ENCODE assay signal across 26 cellular contexts in the genomic region with DNA sequence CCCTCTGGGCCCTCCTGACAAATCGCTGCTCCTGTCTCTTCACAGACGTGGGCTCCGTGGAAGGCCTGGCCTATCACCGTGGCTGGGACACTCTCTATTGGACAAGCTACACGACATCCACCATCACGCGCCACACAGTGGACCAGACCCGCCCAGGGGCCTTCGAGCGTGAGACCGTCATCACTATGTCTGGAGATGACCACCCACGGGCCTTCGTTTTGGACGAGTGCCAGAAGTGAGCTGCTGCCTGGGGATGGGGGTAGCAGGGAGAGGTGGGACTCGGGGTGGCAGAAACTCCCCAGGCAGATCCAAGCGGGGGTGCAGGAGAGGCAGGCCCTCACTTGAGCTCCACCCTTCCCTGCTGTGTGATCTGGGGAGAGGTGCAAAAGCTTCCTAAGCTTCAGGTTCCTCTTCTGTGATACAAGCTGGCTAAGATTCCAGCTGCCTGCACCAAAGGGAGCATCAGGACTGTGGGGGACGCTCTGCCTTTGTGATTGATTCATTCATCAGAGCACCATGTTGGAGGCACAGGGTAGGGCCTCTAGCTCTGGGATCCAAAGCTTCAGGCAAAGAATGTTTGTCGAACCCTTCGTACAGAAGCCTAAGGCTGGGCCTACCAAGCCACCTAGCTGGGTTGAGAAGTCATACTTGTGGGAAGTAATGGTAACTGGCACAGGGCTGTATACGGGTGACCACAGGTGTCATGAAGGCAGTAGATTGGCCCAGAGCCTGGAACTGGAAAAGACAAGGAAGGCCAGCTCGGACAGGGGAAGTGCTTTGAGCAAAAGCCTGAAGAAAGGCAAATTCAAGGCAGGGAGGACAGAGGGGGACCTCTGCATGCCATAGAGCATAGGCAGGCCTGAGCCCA. TPM values are rescaled to one million over a fixed set of nuclear protein-coding genes. Genes with fewer than 3 reads are reported as not detected.
"Had no signal": no experiment of that assay in that cellular context is flagged by ENCODE, and none has a peak within 500 bp of the region (broad histone marks: within the 10 kb centered on the region; RNA-seq: fewer than 3 reads in every experiment).

No MANE protein-coding gene starts in this region.

- H3K4me3 Mint-ChIP-seq: activated CD8-positive, alpha-beta T cell treated with anti-CD3 and anti-CD28 coated beads for 36 hours; activated naive CD8-positive, alpha-beta T cell treated with anti-CD3 and anti-CD28 coated beads for 36 hours; activated T-helper 17 cell treated with anti-CD3 and anti-CD28 coated beads, Interleukin-2, amount 50 U/mL, for 72 hours; stimulated activated memory B cell treated with anti-CD40 and anti-IgM and Interleukin-4, amounts not matched to agents 10 μg/mL and 1 μg/mL and 100 μg/mL, for 72 hours; type B pancreatic cell had no signal

- H3K4me1 Mint-ChIP-seq: activated naive CD8-positive, alpha-beta T cell treated with anti-CD3 and anti-CD28 coated beads for 36 hours; activated T-helper 17 cell treated with anti-CD3 and anti-CD28 coated beads, Interleukin-2, amount 50 U/mL, for 72 hours had no signal

- H3K4me3 ChIP-seq: colonic mucosa, heart left ventricle, left lung, pancreas, smooth muscle cell, testis had no signal

- H3K27me3 Mint-ChIP-seq: activated CD8-positive, alpha-beta T cell treated with anti-CD3 and anti-CD28 coated beads for 36 hours; activated naive CD8-positive, alpha-beta T cell treated with anti-CD3 and anti-CD28 coated beads for 36 hours; activated T-helper 17 cell treated with anti-CD3 and anti-CD28 coated beads, Interleukin-2, amount 50 U/mL, for 72 hours; type B pancreatic cell had no signal

- H3K9me3 ChIP-seq: colonic mucosa, heart left ventricle, left lung, pancreas, testis had no signal

- H3K27ac ChIP-seq: colonic mucosa, left lung, pancreas, testis had no signal

- H3K4me1 ChIP-seq: colonic mucosa, pancreas had no signal

- H3K36me3 ChIP-seq: pancreas had no signal

- H3K27ac Mint-ChIP-seq: activated CD8-positive, alpha-beta T cell treated with anti-CD3 and anti-CD28 coated beads for 36 hours; activated naive CD8-positive, alpha-beta T cell treated with anti-CD3 and anti-CD28 coated beads for 36 hours; activated T-helper 17 cell treated with anti-CD3 and anti-CD28 coated beads, Interleukin-2, amount 50 U/mL, for 72 hours; stimulated activated memory B cell treated with anti-CD40 and anti-IgM and Interleukin-4, amounts not matched to agents 10 μg/mL and 1 μg/mL and 100 μg/mL, for 72 hours; type B pancreatic cell had no signal

- H3K27me3 ChIP-seq: colonic mucosa, heart left ventricle, left lung, pancreas, testis had no signal

- H3K9me3 Mint-ChIP-seq: activated CD8-positive, alpha-beta T cell treated with anti-CD3 and anti-CD28 coated beads for 36 hours; activated naive CD8-positive, alpha-beta T cell treated with anti-CD3 and anti-CD28 coated beads for 36 hours; activated T-helper 17 cell treated with anti-CD3 and anti-CD28 coated beads, Interleukin-2, amount 50 U/mL, for 72 hours; stimulated activated memory B cell treated with anti-CD40 and anti-IgM and Interleukin-4, amounts not matched to agents 10 μg/mL and 1 μg/mL and 100 μg/mL, for 72 hours; type B pancreatic cell had no signal

- ATAC-seq: activated CD8-positive, alpha-beta T cell treated with anti-CD3 and anti-CD28 coated beads for 36 hours; activated T-helper 17 cell treated with anti-CD3 and anti-CD28 coated beads, Interleukin-2, amount 50 U/mL, for 72 hours; heart left ventricle; left lung; pancreas; sciatic nerve; stimulated activated memory B cell treated with anti-CD40 and anti-IgM and Interleukin-4, amounts not matched to agents 10 μg/mL and 1 μg/mL and 100 μg/mL, for 72 hours had no signal

- H3K36me3 Mint-ChIP-seq: activated naive CD8-positive, alpha-beta T cell treated with anti-CD3 and anti-CD28 coated beads for 36 hours; stimulated activated memory B cell treated with anti-CD40 and anti-IgM and Interleukin-4, amounts not matched to agents 10 μg/mL and 1 μg/mL and 100 μg/mL, for 72 hours had no signal

- DNase-seq: activated CD4-positive, alpha-beta T cell treated with anti-CD3 and anti-CD28 coated beads for 48 hours; activated CD4-positive, CD25-positive, alpha-beta regulatory T cell; activated CD8-positive, alpha-beta T cell treated with anti-CD3 and anti-CD28 coated beads for 36 hours; activated naive CD4-positive, alpha-beta T cell; activated naive CD8-positive, alpha-beta T cell treated with anti-CD3 and anti-CD28 coated beads for 36 hours; activated T-cell treated with anti-CD3 and anti-CD28 coated beads, Interleukin-2, amount 50 U/mL, for 1 hour; amniotic stem cell; colonic mucosa; erythroblast; heart left ventricle; left lung; pancreas; stimulated activated CD4-positive, alpha-beta T cell treated with anti-CD3 and anti-CD28 coated beads, Interleukin-4, amount 100 ng/mL, for 24 hours; T-helper 1 cell; T-helper 9 cell; testis had no signal

RNA-seq across cellular contexts. Expression of a gene that starts 29.1 kb away (rescaled TPM):
- total RNA-seq: mononuclear cell had no signal

RNA-seq across cellular contexts. Expression of a gene that starts 40.0 kb away (rescaled TPM):
- total RNA-seq: activated CD8-positive, alpha-beta T cell treated with anti-CD3 and anti-CD28 coated beads for 36 hours; activated naive CD8-positive, alpha-beta T cell treated with anti-CD3 and anti-CD28 coated beads for 36 hours; activated T-helper 17 cell treated with anti-CD3 and anti-CD28 coated beads, Interleukin-2, amount 50 U/mL, for 72 hours; cardiac septum; colonic mucosa; frontal cortex; heart left ventricle; kidney epithelial cell; left lung; mononuclear cell; pancreas; pulmonary artery endothelial cell; sciatic nerve; smooth muscle cell; testis had no signal
- polyA plus RNA-seq: heart left ventricle, pancreas, smooth muscle cell had no signal
